3 cellular contexts compared by ENCODE assay signal in genomic region chr19:47346024-47346423, GRCh38. TPM values are rescaled to one million over a fixed set of nuclear protein-coding genes. Genes with fewer than 3 reads are reported as not detected.
"Had no signal": no experiment of that assay in that cellular context is flagged by ENCODE, and none has a peak within 500 bp of the region (broad histone marks: within the 10 kb centered on the region; RNA-seq: fewer than 3 reads in every experiment).

No MANE protein-coding gene starts in this region.

RNA-seq across cellular contexts. Expression of gene C5AR2, which starts 14.0 kb away (rescaled TPM):
- total RNA-seq: HT-29, HT1080, IMR-90 had no signal
- polyA plus RNA-seq: IMR-90 had no signal

RNA-seq across cellular contexts. Expression of gene C5AR1, which starts 36.4 kb away (rescaled TPM):
- total RNA-seq: HT1080 had no signal
